In genomic region chr7:78039791-78040776, GRCh38 we compare ENCODE assay signal across 8 cellular contexts.
A peak's percentile ranks its signal among the peaks of the same experiment; 100 is the strongest.
DNase-seq lines count a peak whose midpoint lies in the region; ATAC-seq and TF ChIP-seq lines count a peak whose summit lies in the region.

No MANE protein-coding gene starts in this region.

- H3K4me1 ChIP-seq in A673 (ENCODE audit: insufficient read depth, low read length, poor library complexity, severe bottlenecking), result no peaks in the 10 kb centered on the region

- H3K27me3 Mint-ChIP-seq in T-helper 17 cell, result peaks cover 30% of the 10 kb centered on the region
- H3K27me3 Mint-ChIP-seq in central memory CD8-positive, alpha-beta T cell, result peaks cover 42% of the 10 kb centered on the region
- H3K27me3 Mint-ChIP-seq in naive thymus-derived CD8-positive, alpha-beta T cell, result peaks cover 12 to 32% (median 19%) of the 10 kb centered on the region in 5 donors

- no peak overlapping the region for H3K4me3 ChIP-seq in A673 (ENCODE audit: low read depth, low read length, poor library complexity, severe bottlenecking)

- no peaks in the 10 kb centered on the region for H3K9me3 Mint-ChIP-seq in central memory CD8-positive, alpha-beta T cell
- H3K9me3 Mint-ChIP-seq in naive thymus-derived CD8-positive, alpha-beta T cell, result no peaks in the 10 kb centered on the region

- peak; percentile 70 for TF ChIP-seq CTCF in A673 (conservative IDR thresholded peaks at IDR 0.05; ENCODE audit: low read depth, low read length)

- ATAC-seq in GM18909 (IDR thresholded peaks at IDR 0.05; ENCODE audit: poor library complexity, unreplicated experiment), result peak; percentile 93
- ATAC-seq in HG03066 (IDR thresholded peaks at IDR 0.05; ENCODE audit: low read depth, unreplicated experiment), result peak; percentile 78
- peak; percentile 81 for ATAC-seq in T-helper 17 cell
- ATAC-seq in central memory CD8-positive, alpha-beta T cell (replicated peaks; ENCODE audit: extremely low read depth, poor library complexity, severe bottlenecking), result peak; percentile 52
- ATAC-seq in naive thymus-derived CD8-positive, alpha-beta T cell, result peak; percentile 63 to 73

- BruUV-seq in A673 (replicated peaks; lab: Mats Ljungman, UMichigan), result no TSS peak

- CTCF ChIA-PET in A673 (lab: Charles Lee), result interaction anchor here (0.8 to 0.9 kb wide), 2 partner anchors 20 to 100 kb away, joined by 3 read pairs; no protein-coding TSS in a partner anchor

- H3K27me3 ChIP-seq in A673 (replicated peaks; ENCODE audit: insufficient read depth, low read depth, low read length, poor library complexity), result no peaks in the 10 kb centered on the region

- no peaks in the 10 kb centered on the region for H3K36me3 ChIP-seq in A673 (ENCODE audit: insufficient read depth, low read length, poor library complexity, severe bottlenecking)

- POLR2A ChIA-PET in A673 (lab: Charles Lee; ENCODE audit: low non-redundant PET), result interaction anchor here (0.9 kb wide), 1 partner anchor 128 kb away, joined by 8 read pairs; no protein-coding TSS in a partner anchor
- POLR2A ChIA-PET in naive thymus-derived CD8-positive, alpha-beta T cell (lab: Charles Lee), result no interaction called here

- intact Hi-C loops in A673 (cut with micrococcal nuclease; ENCODE audit: unreplicated experiment), result loop anchor here (2.0 kb wide), 1 partner anchor 99 kb away; no protein-coding TSS in a partner anchor

- peak; percentile 48 for DNase-seq in A673 (ENCODE audit: low spot score)
- peak; percentile 33 to 50 (median 48) for DNase-seq in T-helper 17 cell
- peak; percentile 13 to 41 for DNase-seq in central memory CD8-positive, alpha-beta T cell (ENCODE audit: low spot score in 2 of 2)
- DNase-seq in naive thymus-derived CD8-positive, alpha-beta T cell, result peak in 8 of 10 donors; percentile 4 to 65 (median 44)
- no peak for DNase-seq in SHP77 treated with DMSO at 0.1 percent for 48 hours (lab: John Stamatoyannopoulos, UW)
- DNase-seq in NCI-H1436 (lab: John Stamatoyannopoulos, UW), result no peak

- H3K27ac Mint-ChIP-seq in T-helper 17 cell, result no peak overlapping the region
- H3K27ac Mint-ChIP-seq in central memory CD8-positive, alpha-beta T cell (ENCODE audit: low read depth), result no peak overlapping the region
- no peak overlapping the region for H3K27ac Mint-ChIP-seq in naive thymus-derived CD8-positive, alpha-beta T cell

- no peaks in the 10 kb centered on the region for H3K36me3 Mint-ChIP-seq in T-helper 17 cell (ENCODE audit: low read depth)
- no peaks in the 10 kb centered on the region for H3K36me3 Mint-ChIP-seq in central memory CD8-positive, alpha-beta T cell (ENCODE audit: insufficient read depth)
- no peaks in the 10 kb centered on the region for H3K36me3 Mint-ChIP-seq in naive thymus-derived CD8-positive, alpha-beta T cell

- H3K4me3 Mint-ChIP-seq in T-helper 17 cell, result no peak overlapping the region
- H3K4me3 Mint-ChIP-seq in central memory CD8-positive, alpha-beta T cell, result no peak overlapping the region
- no peak overlapping the region for H3K4me3 Mint-ChIP-seq in naive thymus-derived CD8-positive, alpha-beta T cell

- H3K9me3 ChIP-seq in A673 (ENCODE audit: low read depth, low read length, poor library complexity, severe bottlenecking) (no peaks in the 10 kb centered on the region), T-helper 17 cell (ENCODE audit: control insufficient read depth, low read length, poor library complexity, severe bottlenecking) (no peaks in the 10 kb centered on the region)

- H3K4me1 Mint-ChIP-seq in T-helper 17 cell, result no peaks in the 10 kb centered on the region
- no peaks in the 10 kb centered on the region for H3K4me1 Mint-ChIP-seq in central memory CD8-positive, alpha-beta T cell
- no peaks in the 10 kb centered on the region for H3K4me1 Mint-ChIP-seq in naive thymus-derived CD8-positive, alpha-beta T cell

- H3K27ac ChIP-seq in A673 (ENCODE audit: low read depth, low read length, poor library complexity, severe bottlenecking), result no peak overlapping the region

Comparison
In these comparisons a context has a peak if more than half of its experiments do, and no peak if none do; other contexts are left out.
1. DNase-seq: peak in A673 (single experiment), T-helper 17 cell (3 of 3), central memory CD8-positive, alpha-beta T cell (2 of 2) and naive thymus-derived CD8-positive, alpha-beta T cell (8 of 10); none in SHP77 treated with DMSO at 0.1 percent for 48 hours (single experiment) and NCI-H1436 (single experiment).
2. Peak in every context shown above with its lines, with median percentiles within 50 percentile points of each other: ATAC-seq.